In genomic region chr10:59856104-59856503, GRCh38 we compare ENCODE assay signal across 14 cellular contexts. TPM values are rescaled to one million over a fixed set of nuclear protein-coding genes. Genes with fewer than 3 reads are reported as not detected.
DNase-seq lines count a peak whose midpoint lies in the region; ATAC-seq and TF ChIP-seq lines count a peak whose summit lies in the region.
"Had no signal": no experiment of that assay in that cellular context is flagged by ENCODE, and none has a peak within 500 bp of the region (broad histone marks: within the 10 kb centered on the region; RNA-seq: fewer than 3 reads in every experiment).

No MANE protein-coding gene starts in this region.

- H3K23me2 ChIP-seq in H9 (ENCODE audit: insufficient read length, low read depth, low read length, poor library complexity, severe bottlenecking) = no peaks in the 10 kb centered on the region

- H3K14ac ChIP-seq in H9 (ENCODE audit: insufficient read depth, low read length) = no peak overlapping the region

- no peaks in the 10 kb centered on the region for H3K9me3 ChIP-seq in H9 (ENCODE audit: control insufficient read depth, low read depth, low read length)

- no peak overlapping the region for H3K9ac ChIP-seq in H9 (ENCODE audit: extremely low read depth, insufficient read length, low read length)
- H3K9ac ChIP-seq: BLaER1 treated with 17β-estradiol and CSF1 and Interleukin-3, amounts not matched to agents 10 nM and 100 nM had no signal

- no peak overlapping the region for H4K91ac ChIP-seq in H9 (ENCODE audit: insufficient read length, low read depth, low read length)

- no peaks in the 10 kb centered on the region for H3K27me3 ChIP-seq in H9 (ENCODE audit: insufficient read depth, low read length)
- H3K27me3 ChIP-seq: BLaER1 treated with 17β-estradiol and CSF1 and Interleukin-3, amounts not matched to agents 10 nM and 100 nM had no signal

- H3K27ac ChIP-seq in H9 (ENCODE audit: insufficient read length, low read depth, low read length) = no peak overlapping the region
- H3K27ac ChIP-seq: BLaER1 treated with 17β-estradiol and CSF1 and Interleukin-3, amounts not matched to agents 10 nM and 100 nM had no signal

- H3K36me3 Mint-ChIP-seq in Calu3 (ENCODE audit: insufficient read depth, unreplicated experiment) = peaks cover 31% of the 10 kb centered on the region
- H3K36me3 Mint-ChIP-seq in H9 (ENCODE audit: insufficient read depth in 1 of 3, low read depth in 3 of 3) = peaks cover 9 to 33% (median 21%) of the 10 kb centered on the region in 3 experiments
- peaks cover 25% of the 10 kb centered on the region for H3K36me3 Mint-ChIP-seq in stimulated activated effector memory CD8-positive, alpha-beta T cell treated with anti-CD3 and anti-CD28 coated beads, Interleukin-12 subunit alpha, Interleukin-12 subunit beta, amount 100 ng/mL, for 72 hours
- peaks cover 52% of the 10 kb centered on the region for H3K36me3 Mint-ChIP-seq in activated T-helper 2 cell treated with anti-CD3 and anti-CD28 coated beads, Interferon-gamma antibody, Interleukin-2, Interleukin-4, amounts not matched to agents 10 μg/mL and 5 μg/mL and 100 μg/mL, durations not matched to agents 14 hours and 24 hours and 36 hours (ENCODE audit: low read depth)
- peaks cover 18% of the 10 kb centered on the region for H3K36me3 Mint-ChIP-seq in natural killer cell treated with Interleukin-12 subunit alpha and Interleukin-12 subunit beta and Interleukin-15 and Interleukin-18, amount 100 ng/mL, for 72 hours

- no peak overlapping the region for H3T11ph ChIP-seq in H9 (ENCODE audit: low read length)

- no peak overlapping the region for H2BK12ac ChIP-seq in H9 (ENCODE audit: insufficient read length, low read depth, low read length)

- peaks cover 25% of the 10 kb centered on the region; the same call in 1 of the 2 replicates for H3K79me2 ChIP-seq in H9 (ENCODE audit: insufficient read depth, low read length)

- peaks cover 3% of the 10 kb centered on the region; the same call in 1 of the 2 replicates for H3K4me1 ChIP-seq in H9 (ENCODE audit: insufficient read depth, low read length)

- no peak overlapping the region for H3K4me2 ChIP-seq in H9 (ENCODE audit: insufficient read depth, insufficient read length, low read length)
- H3K4me2 ChIP-seq: BLaER1 treated with 17β-estradiol and CSF1 and Interleukin-3, amounts not matched to agents 10 nM and 100 nM had no signal

- H2BK15ac ChIP-seq in H9 (ENCODE audit: low read depth, low read length) = no peak overlapping the region

- no peak for TF ChIP-seq CTCF in Calu3 (IDR thresholded peaks at IDR 0.05; ENCODE audit: unreplicated experiment)
- TF ChIP-seq CTCF in H9 (conservative IDR thresholded peaks at IDR 0.05) = no peak

- H3K4ac ChIP-seq in H9 (ENCODE audit: low read depth, low read length) = no peak overlapping the region

- no peak overlapping the region for H3K18ac ChIP-seq in H9 (ENCODE audit: insufficient read length, low read depth, low read length)

- no peak overlapping the region for H4K8ac ChIP-seq in H9 (replicated peaks; ENCODE audit: insufficient read length, low read depth, low read length)

- H2AFZ ChIP-seq in H9 (ENCODE audit: low read length) = no peak overlapping the region

- intact Hi-C loops in Calu3 (cut with micrococcal nuclease; ENCODE audit: unreplicated experiment) = no loop called here
- intact Hi-C loops in left colon (cut with DNase I, micrococcal nuclease) = no loop called here
- intact Hi-C loops in activated T-helper 2 cell treated with anti-CD3 and anti-CD28 coated beads, Interferon-gamma antibody, Interleukin-2, Interleukin-4, amounts not matched to agents 10 μg/mL and 5 μg/mL and 100 μg/mL, durations not matched to agents 14 hours and 24 hours and 36 hours (cut with micrococcal nuclease) = no loop called here

- WGBS in H9 (ENCODE audit: extremely low coverage, insufficient read length, low lambda C conversion rate) = no CpG with 5 or more reads among the region's 3 CpGs

- H3K4me1 Mint-ChIP-seq in Calu3 (ENCODE audit: low read depth, unreplicated experiment) (peaks cover 22% of the 10 kb centered on the region), H9 (peaks cover 60 to 78% of the 10 kb centered on the region in 2 experiments)
- H3K4me1 Mint-ChIP-seq in stimulated activated effector memory CD8-positive, alpha-beta T cell treated with anti-CD3 and anti-CD28 coated beads, Interleukin-12 subunit alpha, Interleukin-12 subunit beta, amount 100 ng/mL, for 72 hours = peaks cover 68% of the 10 kb centered on the region
- peaks cover 16% of the 10 kb centered on the region for H3K4me1 Mint-ChIP-seq in activated T-helper 2 cell treated with anti-CD3 and anti-CD28 coated beads, Interferon-gamma antibody, Interleukin-2, Interleukin-4, amounts not matched to agents 10 μg/mL and 5 μg/mL and 100 μg/mL, durations not matched to agents 14 hours and 24 hours and 36 hours (ENCODE audit: low read depth)
- H3K4me1 Mint-ChIP-seq in natural killer cell treated with Interleukin-12 subunit alpha and Interleukin-12 subunit beta and Interleukin-15 and Interleukin-18, amount 100 ng/mL, for 72 hours (ENCODE audit: low read depth in 2 of 2) = peaks cover 47 to 55% of the 10 kb centered on the region in 2 donors

- H3K27ac Mint-ChIP-seq in Calu3 (ENCODE audit: unreplicated experiment) (peak overlapping the region; percentile 21), H9 (peak overlapping the region in 2 of 3 experiments; percentile 75 to 89; a peak in 3 of 7 replicates)
- peak overlapping the region; percentile 50 for H3K27ac Mint-ChIP-seq in stimulated activated effector memory CD8-positive, alpha-beta T cell treated with anti-CD3 and anti-CD28 coated beads, Interleukin-12 subunit alpha, Interleukin-12 subunit beta, amount 100 ng/mL, for 72 hours
- no peak overlapping the region for H3K27ac Mint-ChIP-seq in activated T-helper 2 cell treated with anti-CD3 and anti-CD28 coated beads, Interferon-gamma antibody, Interleukin-2, Interleukin-4, amounts not matched to agents 10 μg/mL and 5 μg/mL and 100 μg/mL, durations not matched to agents 14 hours and 24 hours and 36 hours
- peak overlapping the region in 1 of 2 donors; percentile 51 for H3K27ac Mint-ChIP-seq in natural killer cell treated with Interleukin-12 subunit alpha and Interleukin-12 subunit beta and Interleukin-15 and Interleukin-18, amount 100 ng/mL, for 72 hours
- H3K27ac Mint-ChIP-seq: B cell; CD4-positive, CD25-positive, alpha-beta regulatory T cell had no signal

- ATAC-seq in left colon = peak; percentile 85
- no peak for ATAC-seq in stimulated activated effector memory CD8-positive, alpha-beta T cell treated with anti-CD3 and anti-CD28 coated beads, Interleukin-12 subunit alpha, Interleukin-12 subunit beta, amount 100 ng/mL, for 72 hours
- ATAC-seq in natural killer cell treated with Interleukin-12 subunit alpha and Interleukin-12 subunit beta and Interleukin-15 and Interleukin-18, amount 100 ng/mL, for 72 hours = no peak

- no peak overlapping the region for H2BK20ac ChIP-seq in H9 (ENCODE audit: low read depth, low read length, poor library complexity, severe bottlenecking)

- CTCF ChIA-PET in Calu3 (lab: Charles Lee) = no interaction called here

- H3K27me3 Mint-ChIP-seq in Calu3 (ENCODE audit: unreplicated experiment) (no peaks in the 10 kb centered on the region), H9 (ENCODE audit: low read depth) (no peaks in the 10 kb centered on the region)
- H3K27me3 Mint-ChIP-seq in activated T-helper 2 cell treated with anti-CD3 and anti-CD28 coated beads, Interferon-gamma antibody, Interleukin-2, Interleukin-4, amounts not matched to agents 10 μg/mL and 5 μg/mL and 100 μg/mL, durations not matched to agents 14 hours and 24 hours and 36 hours (ENCODE audit: low read depth) = no peaks in the 10 kb centered on the region
- H3K27me3 Mint-ChIP-seq in natural killer cell treated with Interleukin-12 subunit alpha and Interleukin-12 subunit beta and Interleukin-15 and Interleukin-18, amount 100 ng/mL, for 72 hours = no peaks in the 10 kb centered on the region
- H3K27me3 Mint-ChIP-seq: B cell; CD4-positive, CD25-positive, alpha-beta regulatory T cell; CD8-positive, alpha-beta memory T cell had no signal

- H3K56ac ChIP-seq in H9 (ENCODE audit: insufficient read length, low read depth, low read length) = no peak overlapping the region

- no peak for DNase-seq in Calu3
- DNase-seq in H9 = no peak
- no peak for DNase-seq in left colon
- DNase-seq in stimulated activated effector memory CD8-positive, alpha-beta T cell treated with anti-CD3 and anti-CD28 coated beads, Interleukin-12 subunit alpha, Interleukin-12 subunit beta, amount 100 ng/mL, for 72 hours (ENCODE audit: low spot score in 2 of 2) = no peak
- no peak for DNase-seq in NCI-H1092 treated with DMSO at 0.1 percent for 48 hours (lab: John Stamatoyannopoulos, UW)
- DNase-seq in activated T-helper 2 cell treated with anti-CD3 and anti-CD28 coated beads, Interferon-gamma antibody, Interleukin-2, Interleukin-4, amounts not matched to agents 10 μg/mL and 5 μg/mL and 100 μg/mL, durations not matched to agents 14 hours and 24 hours and 36 hours (ENCODE audit: low spot score) = no peak
- no peak for DNase-seq in natural killer cell treated with Interleukin-12 subunit alpha and Interleukin-12 subunit beta and Interleukin-15 and Interleukin-18, amount 100 ng/mL, for 72 hours (ENCODE audit: low spot score)
- DNase-seq: CD4-positive, CD25-positive, alpha-beta regulatory T cell; CD8-positive, alpha-beta memory T cell; COR-L47; HCEC 1CT; IMR-90 had no signal

- no peaks in the 10 kb centered on the region for H4K20me1 ChIP-seq in H9 (ENCODE audit: control insufficient read depth, insufficient read depth, insufficient read length)

- no peak overlapping the region for H2BK120ac ChIP-seq in H9 (ENCODE audit: low read depth, low read length, poor library complexity, severe bottlenecking)

- peaks cover 6% of the 10 kb centered on the region for H3K9me3 Mint-ChIP-seq in Calu3 (ENCODE audit: low read depth, unreplicated experiment)
- H3K9me3 Mint-ChIP-seq in H9 = peaks cover 4 to 14% of the 10 kb centered on the region in 2 experiments; a peak in 4 of 5 replicates
- no peaks in the 10 kb centered on the region for H3K9me3 Mint-ChIP-seq in stimulated activated effector memory CD8-positive, alpha-beta T cell treated with anti-CD3 and anti-CD28 coated beads, Interleukin-12 subunit alpha, Interleukin-12 subunit beta, amount 100 ng/mL, for 72 hours
- H3K9me3 Mint-ChIP-seq in activated T-helper 2 cell treated with anti-CD3 and anti-CD28 coated beads, Interferon-gamma antibody, Interleukin-2, Interleukin-4, amounts not matched to agents 10 μg/mL and 5 μg/mL and 100 μg/mL, durations not matched to agents 14 hours and 24 hours and 36 hours = peaks cover 18% of the 10 kb centered on the region
- H3K9me3 Mint-ChIP-seq in natural killer cell treated with Interleukin-12 subunit alpha and Interleukin-12 subunit beta and Interleukin-15 and Interleukin-18, amount 100 ng/mL, for 72 hours = peaks cover 2% of the 10 kb centered on the region
- H3K9me3 Mint-ChIP-seq: CD8-positive, alpha-beta memory T cell had no signal

- no peak overlapping the region for H4K5ac ChIP-seq in H9 (ENCODE audit: insufficient read length, low read depth, low read length)

- no peak overlapping the region for H3K23ac ChIP-seq in H9 (ENCODE audit: insufficient read length, low read depth, low read length)

- no peak overlapping the region for H2BK5ac ChIP-seq in H9 (ENCODE audit: insufficient read length, low read length)

- H3K4me3 Mint-ChIP-seq in Calu3 (ENCODE audit: low read depth, unreplicated experiment) (no peak overlapping the region), H9 (no peak overlapping the region)
- no peak overlapping the region for H3K4me3 Mint-ChIP-seq in stimulated activated effector memory CD8-positive, alpha-beta T cell treated with anti-CD3 and anti-CD28 coated beads, Interleukin-12 subunit alpha, Interleukin-12 subunit beta, amount 100 ng/mL, for 72 hours
- no peak overlapping the region for H3K4me3 Mint-ChIP-seq in activated T-helper 2 cell treated with anti-CD3 and anti-CD28 coated beads, Interferon-gamma antibody, Interleukin-2, Interleukin-4, amounts not matched to agents 10 μg/mL and 5 μg/mL and 100 μg/mL, durations not matched to agents 14 hours and 24 hours and 36 hours (ENCODE audit: low read depth)
- H3K4me3 Mint-ChIP-seq in natural killer cell treated with Interleukin-12 subunit alpha and Interleukin-12 subunit beta and Interleukin-15 and Interleukin-18, amount 100 ng/mL, for 72 hours = no peak overlapping the region
- H3K4me3 Mint-ChIP-seq: B cell; CD8-positive, alpha-beta memory T cell had no signal

- peaks cover 2% of the 10 kb centered on the region for H3K79me1 ChIP-seq in H9 (ENCODE audit: insufficient read depth, low read depth, low read length, poor library complexity, severe bottlenecking)

- no peak overlapping the region for H2AK5ac ChIP-seq in H9 (ENCODE audit: insufficient read length, low read length)

- no TSS peak for BruUV-seq in Calu3 (replicated peaks; lab: Mats Ljungman, UMichigan)

RNA-seq across cellular contexts. Expression of gene CCDC6, which starts 50.3 kb away (rescaled TPM):
- 111 and 115 TPM in 2 replicates for total RNA-seq in Calu3 (2022)
- 58.4 and 59.0 TPM in 2 replicates for total RNA-seq in H9 (2021)
- 10 to 100 TPM; 54.9 to 60.7 TPM for total RNA-seq in left colon
- total RNA-seq in activated T-helper 2 cell treated with anti-CD3 and anti-CD28 coated beads, Interferon-gamma antibody, Interleukin-2, Interleukin-4, amounts not matched to agents 10 μg/mL and 5 μg/mL and 100 μg/mL, durations not matched to agents 14 hours and 24 hours and 36 hours = 61.5 and 63.1 TPM in 2 replicates
- 100 to 1,000 TPM in 1 of 2 donors, 10 to 100 TPM in 1; 65.7 to 104 TPM for total RNA-seq in natural killer cell treated with Interleukin-12 subunit alpha and Interleukin-12 subunit beta and Interleukin-15 and Interleukin-18, amount 100 ng/mL, for 72 hours
